Comparison of ENCODE assay signal across 10 cellular contexts in the genomic region with DNA sequence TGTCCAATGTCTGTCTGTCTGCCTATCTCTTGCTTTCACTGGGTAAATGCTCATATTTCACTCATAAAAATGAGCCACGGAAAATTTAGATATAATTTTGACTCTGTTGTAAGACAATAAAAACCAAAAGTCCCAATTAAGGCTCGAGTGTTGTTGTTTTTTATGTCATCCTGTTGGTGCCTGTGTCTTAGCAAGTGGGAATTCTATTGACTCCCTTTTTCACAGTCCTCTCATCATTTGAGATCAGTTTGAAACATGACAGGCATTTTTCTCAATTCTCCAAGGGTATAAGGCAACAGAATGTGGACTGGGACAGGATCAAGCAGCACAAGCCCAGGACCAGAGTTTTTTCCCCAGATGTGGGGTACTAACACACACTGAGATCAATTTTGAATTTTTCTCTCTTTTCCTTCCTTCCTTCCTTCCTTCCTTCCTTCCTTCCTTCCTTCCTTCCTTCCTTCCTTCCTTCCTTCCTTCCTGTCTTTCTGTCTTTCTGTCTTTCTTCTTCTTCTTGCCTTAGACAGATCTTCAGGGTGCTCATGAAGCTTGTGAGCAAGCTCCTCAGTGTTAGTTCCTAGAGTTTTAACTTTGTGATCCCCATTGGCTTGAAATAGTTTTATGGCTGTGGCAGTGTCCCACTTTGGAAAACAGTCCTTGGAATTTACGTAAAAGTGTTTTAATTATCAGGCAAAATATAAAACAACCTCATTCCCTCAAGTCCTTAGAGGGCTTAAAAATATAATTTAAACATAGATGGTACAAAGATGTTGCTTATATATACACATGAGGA. TPM values are rescaled to one million over a fixed set of nuclear protein-coding genes. Genes with fewer than 3 reads are reported as not detected.
"Had no signal": no experiment of that assay in that cellular context is flagged by ENCODE, and none has a peak within 500 bp of the region (broad histone marks: within the 10 kb centered on the region; RNA-seq: fewer than 3 reads in every experiment).

No MANE protein-coding gene starts in this region.

- H3K4me3 Mint-ChIP-seq: IgD-negative memory B cell had no signal

- H3K9ac ChIP-seq: KMS-11 had no signal

- DNase-seq: IMR-90, KBM-7, KG1 had no signal

- H3K9me3 Mint-ChIP-seq: IgD-negative memory B cell had no signal

- H3K27ac ChIP-seq: HL-60, KMS-11 had no signal

- H3K4me3 ChIP-seq: K562 had no signal

- H3K4me1 Mint-ChIP-seq: IgD-negative memory B cell had no signal

- H3K36me3 Mint-ChIP-seq: IgD-negative memory B cell had no signal

- H3K27ac Mint-ChIP-seq: IgD-negative memory B cell had no signal

- ATAC-seq: HepG2, K562 had no signal

RNA-seq across cellular contexts. Expression of gene NEUROD6, which starts 3.2 kb away (rescaled TPM):
- total RNA-seq: HepG2, HT-29, HT1080, IMR-90, K562 had no signal
